ENCODE assay signal across 18 cellular contexts in genomic region chr11:128596245-128596644, GRCh38. TPM values are rescaled to one million over a fixed set of nuclear protein-coding genes. Genes with fewer than 3 reads are reported as not detected.
DNase-seq lines count a peak whose midpoint lies in the region; ATAC-seq and TF ChIP-seq lines count a peak whose summit lies in the region.
"Had no signal": no experiment of that assay in that cellular context is flagged by ENCODE, and none has a peak within 500 bp of the region (broad histone marks: within the 10 kb centered on the region; RNA-seq: fewer than 3 reads in every experiment).

No MANE protein-coding gene starts in this region.

- peak; percentile 61 for ATAC-seq in GM18870 (IDR thresholded peaks at IDR 0.05; ENCODE audit: unreplicated experiment)
- peak; percentile 56 for ATAC-seq in GM21576 (IDR thresholded peaks at IDR 0.05; ENCODE audit: unreplicated experiment)
- peak; percentile 58 for ATAC-seq in HG03457 (IDR thresholded peaks at IDR 0.05; ENCODE audit: unreplicated experiment)
- ATAC-seq in GM21526 (IDR thresholded peaks at IDR 0.05; ENCODE audit: low FRiP score, unreplicated experiment) = no peak
- ATAC-seq in natural killer cell treated with Interleukin-12 subunit alpha and Interleukin-12 subunit beta and Interleukin-15 and Interleukin-18, amount 100 ng/mL, for 72 hours = no peak
- ATAC-seq in GM19023 (IDR thresholded peaks at IDR 0.05; ENCODE audit: unreplicated experiment) = no peak
- ATAC-seq: CD8-positive, alpha-beta T cell; HepG2 had no signal

- TF ChIP-seq CTCF in nephron progenitor cell (IDR thresholded peaks at IDR 0.05) (no peak), GM13977 (IDR thresholded peaks at IDR 0.05; ENCODE audit: extremely low read depth, insufficient read depth, missing control alignments) (no peak)

- peak overlapping the region; percentile 12 for H3K27ac Mint-ChIP-seq in nephron progenitor cell
- peak overlapping the region in 1 of 2 donors; percentile 47 for H3K27ac Mint-ChIP-seq in natural killer cell treated with Interleukin-12 subunit alpha and Interleukin-12 subunit beta and Interleukin-15 and Interleukin-18, amount 100 ng/mL, for 72 hours
- H3K27ac Mint-ChIP-seq: CD8-positive, alpha-beta T cell had no signal

- peaks cover 45% of the 10 kb centered on the region for H3K4me1 Mint-ChIP-seq in nephron progenitor cell
- peaks cover 12 to 17% of the 10 kb centered on the region in 2 donors for H3K4me1 Mint-ChIP-seq in natural killer cell treated with Interleukin-12 subunit alpha and Interleukin-12 subunit beta and Interleukin-15 and Interleukin-18, amount 100 ng/mL, for 72 hours (ENCODE audit: low read depth in 2 of 2)

- H3K4me3 Mint-ChIP-seq in nephron progenitor cell = no peak overlapping the region
- H3K4me3 Mint-ChIP-seq in natural killer cell treated with Interleukin-12 subunit alpha and Interleukin-12 subunit beta and Interleukin-15 and Interleukin-18, amount 100 ng/mL, for 72 hours = no peak overlapping the region
- H3K4me3 Mint-ChIP-seq: CD8-positive, alpha-beta T cell had no signal

- DNase-seq in nephron progenitor cell (no peak), GM13977 (ENCODE audit: low spot score) (no peak)
- DNase-seq in natural killer cell treated with Interleukin-12 subunit alpha and Interleukin-12 subunit beta and Interleukin-15 and Interleukin-18, amount 100 ng/mL, for 72 hours (ENCODE audit: low spot score) = no peak
- DNase-seq: BE2C; CD8-positive, alpha-beta T cell; DND-41; GF-D8; HCEC 1CT; NCI-H1105; NCI-H187 treated with DMSO at 0.1 percent for 48 hours; NCI-H446; SW 1271 had no signal

- in situ Hi-C loops in GM13977 (cut with MboI; ENCODE audit: low pct_unique_long_range_greater_than_20kb, low sequenced_read_pairs, unreplicated experiment) = no loop called here

- peaks cover 33% of the 10 kb centered on the region for H3K27me3 Mint-ChIP-seq in nephron progenitor cell (ENCODE audit: low read depth, poor library complexity)
- H3K27me3 Mint-ChIP-seq in natural killer cell treated with Interleukin-12 subunit alpha and Interleukin-12 subunit beta and Interleukin-15 and Interleukin-18, amount 100 ng/mL, for 72 hours = peaks cover 0 to 8% of the 10 kb centered on the region in 2 donors

- H3K36me3 Mint-ChIP-seq in nephron progenitor cell (ENCODE audit: low read depth) = no peaks in the 10 kb centered on the region
- no peaks in the 10 kb centered on the region for H3K36me3 Mint-ChIP-seq in natural killer cell treated with Interleukin-12 subunit alpha and Interleukin-12 subunit beta and Interleukin-15 and Interleukin-18, amount 100 ng/mL, for 72 hours
- H3K36me3 Mint-ChIP-seq: CD8-positive, alpha-beta T cell had no signal

- no peaks in the 10 kb centered on the region for H3K9me3 Mint-ChIP-seq in nephron progenitor cell
- no peaks in the 10 kb centered on the region for H3K9me3 Mint-ChIP-seq in natural killer cell treated with Interleukin-12 subunit alpha and Interleukin-12 subunit beta and Interleukin-15 and Interleukin-18, amount 100 ng/mL, for 72 hours
- H3K9me3 Mint-ChIP-seq: CD8-positive, alpha-beta T cell had no signal

RNA-seq across cellular contexts. Expression of gene ETS1, which starts 8.9 kb away (rescaled TPM):
- 100 to 1,000 TPM; 521 to 738 TPM for total RNA-seq in natural killer cell treated with Interleukin-12 subunit alpha and Interleukin-12 subunit beta and Interleukin-15 and Interleukin-18, amount 100 ng/mL, for 72 hours

Comparison
In these comparisons a context has a peak if more than half of its experiments do, and no peak if none do; other contexts are left out.
1. ATAC-seq: peak in GM18870 (single experiment), GM21576 (single experiment) and HG03457 (single experiment); none in GM21526 (single experiment), natural killer cell treated with Interleukin-12 subunit alpha and Interleukin-12 subunit beta and Interleukin-15 and Interleukin-18, amount 100 ng/mL, for 72 hours (0 of 2) and GM19023 (single experiment).